Comparison of ENCODE assay signal across 9 cellular contexts in genomic region chr5:175796536-175797499, GRCh38.
A peak's percentile ranks its signal among the peaks of the same experiment; 100 is the strongest.
DNase-seq lines count a peak whose midpoint lies in the region; ATAC-seq lines count a peak whose summit lies in the region.
"Had no signal": no experiment of that assay in that cellular context is flagged by ENCODE, and none has a peak within 500 bp of the region (broad histone marks: within the 10 kb centered on the region; RNA-seq: fewer than 3 reads in every experiment).

No MANE protein-coding gene starts in this region.

- no peak overlapping the region for H3K4ac ChIP-seq in mesenchymal stem cell (ENCODE audit: low read depth in 1 of 2, low read length in 2 of 2)

- H3K9me3 ChIP-seq in mesenchymal stem cell (ENCODE audit: control insufficient read depth, low read length) = no peaks in the 10 kb centered on the region

- no peak overlapping the region for H3K18ac ChIP-seq in mesenchymal stem cell (ENCODE audit: low read depth in 1 of 2, low read length in 2 of 2)

- no peak overlapping the region for H3K27ac ChIP-seq in mesenchymal stem cell (ENCODE audit: low read length, poor library complexity, severe bottlenecking)
- H3K27ac ChIP-seq: epithelial cell of prostate had no signal

- peak overlapping the region; percentile 38 to 44 for H3K4me3 ChIP-seq in mesenchymal stem cell (ENCODE audit: insufficient read depth in 1 of 2, low read depth in 1 of 2, low read length in 2 of 2)

- H3K4me1 ChIP-seq in mesenchymal stem cell (ENCODE audit: control insufficient read depth, insufficient read depth, low read depth, low read length) = peaks cover 12% of the 10 kb centered on the region

- in situ Hi-C loops in G401 (cut with HindIII; ENCODE audit: low sequenced_read_pairs) = no loop called here

- H2BK120ac ChIP-seq in mesenchymal stem cell (ENCODE audit: low read depth, low read length) = no peak overlapping the region

- 2% methylated on average over 81 of the region's 108 CpGs for WGBS in mesenchymal stem cell

- H2BK15ac ChIP-seq in mesenchymal stem cell (ENCODE audit: low read depth, poor library complexity, severe bottlenecking) = no peak overlapping the region

- no peaks in the 10 kb centered on the region for H3K79me1 ChIP-seq in mesenchymal stem cell (replicated peaks; ENCODE audit: low read length, poor library complexity, severe bottlenecking)

- H4K91ac ChIP-seq in mesenchymal stem cell (ENCODE audit: low read length) = no peak overlapping the region

- H3K27me3 ChIP-seq in mesenchymal stem cell (ENCODE audit: control insufficient read depth in 1 of 2, insufficient read depth in 1 of 2, low read length in 2 of 2) = peaks cover 33 to 36% of the 10 kb centered on the region in 2 experiments

- DNase-seq in G401 (ENCODE audit: low spot score) (peak; percentile 69), NCI-H2227 (lab: John Stamatoyannopoulos, UW; ENCODE audit: unreplicated experiment) (peak; percentile 66), mesenchymal stem cell (peak; percentile 83)
- peak; percentile 41 to 64 (median 48) for DNase-seq in activated CD8-positive, alpha-beta memory T cell treated with anti-CD3 and anti-CD28 coated beads for 48 hours (ENCODE audit: low read depth in 2 of 3, low spot score in 2 of 3)
- peak; percentile 57 for DNase-seq in effector CD8-positive, alpha-beta T cell (lab: John Stamatoyannopoulos, UW)
- peak; percentile 20 to 26 for DNase-seq in stimulated activated CD8-positive, alpha-beta memory T cell treated with anti-CD3 and anti-CD28 coated beads, Interleukin-15, amount 100 ng/mL, for 4 hours (ENCODE audit: low read depth in 2 of 2)

- H2BK5ac ChIP-seq in mesenchymal stem cell (ENCODE audit: low read depth, low read length, poor library complexity, severe bottlenecking) = no peak overlapping the region

- H2BK12ac ChIP-seq in mesenchymal stem cell (ENCODE audit: low read length in 2 of 2) = no peak overlapping the region

- no peaks in the 10 kb centered on the region for H3K36me3 ChIP-seq in mesenchymal stem cell (ENCODE audit: control insufficient read depth in 1 of 2, insufficient read depth in 2 of 2, low read depth in 1 of 2, low read length in 2 of 2)

- H3K4me2 ChIP-seq in mesenchymal stem cell (ENCODE audit: low read length, poor library complexity, severe bottlenecking) = peak overlapping the region; percentile 79

- H3K9ac ChIP-seq in mesenchymal stem cell (ENCODE audit: low read length) = no peak overlapping the region

- no peak overlapping the region for H4K8ac ChIP-seq in mesenchymal stem cell (ENCODE audit: low read length)

- no peak overlapping the region for H2AK5ac ChIP-seq in mesenchymal stem cell (ENCODE audit: low read length, severe bottlenecking)

- no peak overlapping the region for H3K14ac ChIP-seq in mesenchymal stem cell (ENCODE audit: low read length in 2 of 2)

- ATAC-seq in HG02885 (IDR thresholded peaks at IDR 0.05; ENCODE audit: poor library complexity, unreplicated experiment) (peak; percentile 70), GM18517 (IDR thresholded peaks at IDR 0.05; ENCODE audit: unreplicated experiment) (no peak)

- no peak overlapping the region for H2AFZ ChIP-seq in mesenchymal stem cell (ENCODE audit: low read depth, low read length)

- H3K23ac ChIP-seq in mesenchymal stem cell (ENCODE audit: low read length in 2 of 2) = no peak overlapping the region

Comparison
In these comparisons a context has a peak if more than half of its experiments do, and no peak if none do; other contexts are left out.
1. DNase-seq: peak in every context shown above with its lines; median percentile 83 in mesenchymal stem cell; 69 in G401; 66 in NCI-H2227; 57 in effector CD8-positive, alpha-beta T cell; 48 in activated CD8-positive, alpha-beta memory T cell treated with anti-CD3 and anti-CD28 coated beads for 48 hours; 23 in stimulated activated CD8-positive, alpha-beta memory T cell treated with anti-CD3 and anti-CD28 coated beads, Interleukin-15, amount 100 ng/mL, for 4 hours.